26 cellular contexts compared by ENCODE assay signal in the genomic region with DNA sequence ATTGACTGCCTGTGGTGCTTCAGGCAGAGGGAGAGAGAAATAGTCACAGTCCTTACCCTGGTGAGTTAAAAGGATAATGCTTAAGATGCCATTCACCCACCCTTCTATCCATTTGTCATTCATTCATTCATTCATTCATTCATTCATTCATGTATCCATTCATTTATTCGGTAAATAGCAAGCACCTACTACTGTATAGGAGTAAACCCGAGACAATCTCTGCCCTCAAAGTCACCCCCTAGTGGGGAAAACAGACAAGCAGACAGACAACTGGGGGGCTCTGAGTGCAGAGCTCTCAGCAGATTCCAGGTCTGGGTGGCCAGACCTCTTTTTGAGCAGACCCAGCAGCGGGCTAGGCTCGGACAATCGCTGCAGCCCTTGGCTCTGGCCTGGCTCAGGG. TPM values are rescaled to one million over a fixed set of nuclear protein-coding genes. Genes with fewer than 3 reads are reported as not detected.
"Had no signal": no experiment of that assay in that cellular context is flagged by ENCODE, and none has a peak within 500 bp of the region (broad histone marks: within the 10 kb centered on the region; RNA-seq: fewer than 3 reads in every experiment).

No MANE protein-coding gene starts in this region.

- H3K4me1 ChIP-seq: colonic mucosa, thyroid gland had no signal

- H3K9me3 Mint-ChIP-seq: activated B cell treated with CpG ODN at 0.5 μM for 24 hours; activated naive CD4-positive, alpha-beta T cell treated with anti-CD3 and anti-CD28 coated beads for 36 hours; activated T-cell treated with anti-CD3 and anti-CD28 coated beads, Interleukin-2, amount 50 U/mL, for 4 hours; mesothelial cell of epicardium had no signal

- H3K36me3 Mint-ChIP-seq: mesothelial cell of epicardium had no signal

- H3K27me3 ChIP-seq: colonic mucosa, right atrium auricular region, thyroid gland had no signal

- DNase-seq: activated B cell treated with CpG ODN at 0.5 μM for 24 hours; activated CD4-positive, alpha-beta T cell treated with anti-CD3 and anti-CD28 coated beads for 48 hours; activated CD8-positive, alpha-beta memory T cell treated with anti-CD3 and anti-CD28 coated beads, Interleukin-2, amount 50 U/mL, for 4 hours; activated naive CD4-positive, alpha-beta T cell treated with anti-CD3 and anti-CD28 coated beads for 36 hours; activated T-cell treated with anti-CD3 and anti-CD28 coated beads, Interleukin-2, amount 50 U/mL, for 4 hours; brain microvascular endothelial cell; central memory CD4-positive, alpha-beta T cell; colonic mucosa; erythroblast; foreskin melanocyte; glutamatergic neuron; hippocampal formation; kidney; stimulated activated CD4-positive, alpha-beta T cell treated with anti-CD3 and anti-CD28 coated beads, Interleukin-12 subunit alpha, Interleukin-12 subunit beta, amount 100 ng/mL, for 4 hours; stimulated activated CD4-positive, alpha-beta T cell treated with anti-CD3 and anti-CD28 coated beads, Interleukin-1b, Interleukin-23, amount 100 ng/mL, for 48 hours; stimulated activated naive CD4-positive, alpha-beta T cell treated with Interleukin-2 at 50 U/mL for 16 hours; T-helper 2 cell; thyroid gland had no signal

- H3K9me3 ChIP-seq: colonic mucosa, right atrium auricular region, thyroid gland had no signal

- ATAC-seq: activated T-cell treated with anti-CD3 and anti-CD28 coated beads, Interleukin-2, amount 50 U/mL, for 4 hours; left lobe of liver had no signal

- H3K36me3 ChIP-seq: brain microvascular endothelial cell, colonic mucosa, right atrium auricular region, thyroid gland had no signal

- H3K4me1 Mint-ChIP-seq: activated B cell treated with CpG ODN at 0.5 μM for 24 hours had no signal

- H3K27ac Mint-ChIP-seq: activated B cell treated with CpG ODN at 0.5 μM for 24 hours; activated naive CD4-positive, alpha-beta T cell treated with anti-CD3 and anti-CD28 coated beads for 36 hours; mesothelial cell of epicardium; progenitor cell of endocrine pancreas had no signal

- H3K4me3 ChIP-seq: colonic mucosa, lung, right atrium auricular region, thyroid gland had no signal

- H3K27ac ChIP-seq: brain microvascular endothelial cell, colonic mucosa, right atrium auricular region, thyroid gland had no signal

- H3K4me3 Mint-ChIP-seq: activated B cell treated with CpG ODN at 0.5 μM for 24 hours; activated naive CD4-positive, alpha-beta T cell treated with anti-CD3 and anti-CD28 coated beads for 36 hours; activated T-cell treated with anti-CD3 and anti-CD28 coated beads, Interleukin-2, amount 50 U/mL, for 4 hours; mesothelial cell of epicardium had no signal

RNA-seq across cellular contexts. Expression of a gene that starts 14.1 kb away (rescaled TPM):
- total RNA-seq: activated B cell treated with CpG ODN at 0.5 μM for 24 hours; activated T-cell treated with anti-CD3 and anti-CD28 coated beads, Interleukin-2, amount 50 U/mL, for 4 hours; kidney; left lobe of liver; lung; mesothelial cell of epicardium; omental fat pad; progenitor cell of endocrine pancreas; right atrium auricular region; subcutaneous adipose tissue; thyroid gland; ureter had no signal
